In genomic region chr17:61997649-61998048, GRCh38 we compare ENCODE assay signal across 14 cellular contexts.
DNase-seq lines count a peak whose midpoint lies in the region; ATAC-seq and TF ChIP-seq lines count a peak whose summit lies in the region.
"Had no signal": no experiment of that assay in that cellular context is flagged by ENCODE, and none has a peak within 500 bp of the region (broad histone marks: within the 10 kb centered on the region; RNA-seq: fewer than 3 reads in every experiment).

No MANE protein-coding gene starts in this region.

- peaks cover 24% of the 10 kb centered on the region for H3K4me1 Mint-ChIP-seq in chondrocyte (ENCODE audit: low read depth)
- peaks cover 21 to 35% of the 10 kb centered on the region in 2 donors for H3K4me1 Mint-ChIP-seq in immature natural killer cell

- H3K36me3 Mint-ChIP-seq in chondrocyte (ENCODE audit: low read depth), result peaks cover 8% of the 10 kb centered on the region
- H3K36me3 Mint-ChIP-seq in immature natural killer cell, result no peaks in the 10 kb centered on the region

- DNase-seq in AG09309 (ENCODE audit: low read depth) (peak; percentile 43), LNCaP clone FGC (ENCODE audit: low read depth) (peak; percentile 76), chondrocyte (ENCODE audit: low spot score) (no peak), left colon (no peak), NCI-H1105 (lab: John Stamatoyannopoulos, UW) (no peak), immature natural killer cell (no peak), NCI-H1930 (lab: John Stamatoyannopoulos, UW) (no peak)
- DNase-seq: CD4-positive, CD25-positive, alpha-beta regulatory T cell; dorsolateral prefrontal cortex; NCI-H1436 treated with DMSO at 0.1 percent for 48 hours; RPMI8226; stimulated activated naive CD8-positive, alpha-beta T cell treated with anti-CD3 and anti-CD28 coated beads, Interleukin-15, amount 100 ng/mL, for 72 hours had no signal

- no peak overlapping the region for H3K4me3 Mint-ChIP-seq in chondrocyte (ENCODE audit: unreplicated experiment)
- H3K4me3 Mint-ChIP-seq in immature natural killer cell, result no peak overlapping the region
- H3K4me3 Mint-ChIP-seq: stimulated activated naive CD8-positive, alpha-beta T cell treated with anti-CD3 and anti-CD28 coated beads, Interleukin-15, amount 100 ng/mL, for 72 hours; WTC11 had no signal

- H3K9me3 Mint-ChIP-seq in chondrocyte (ENCODE audit: low read depth), result no peaks in the 10 kb centered on the region
- no peaks in the 10 kb centered on the region for H3K9me3 Mint-ChIP-seq in immature natural killer cell
- H3K9me3 Mint-ChIP-seq: CD4-positive, CD25-positive, alpha-beta regulatory T cell; stimulated activated naive CD8-positive, alpha-beta T cell treated with anti-CD3 and anti-CD28 coated beads, Interleukin-15, amount 100 ng/mL, for 72 hours; WTC11 had no signal

- ATAC-seq in left colon (peak; percentile 82), GM18517 (IDR thresholded peaks at IDR 0.05; ENCODE audit: unreplicated experiment) (no peak)
- ATAC-seq: stimulated activated naive CD8-positive, alpha-beta T cell treated with anti-CD3 and anti-CD28 coated beads, Interleukin-15, amount 100 ng/mL, for 72 hours; WTC11 had no signal

- H3K27ac Mint-ChIP-seq in chondrocyte (ENCODE audit: unreplicated experiment) (peak overlapping the region; percentile 47), immature natural killer cell (peak overlapping the region in 1 of 6 donors; percentile 6)
- H3K27ac Mint-ChIP-seq: WTC11 had no signal

- TF ChIP-seq CTCF in AG09309 (IDR thresholded peaks at IDR 0.05; ENCODE audit: control insufficient read depth, insufficient read depth, low read depth, low read length, missing control alignments) (no peak), LNCaP clone FGC (IDR thresholded peaks at IDR 0.05; ENCODE audit: control insufficient read depth, extremely low read depth, insufficient read depth) (no peak), chondrocyte (IDR thresholded peaks at IDR 0.05) (no peak)

- H3K4me3 ChIP-seq in AG09309 (ENCODE audit: control insufficient read depth, low read depth, low read length), result no peak overlapping the region
- peak overlapping the region; percentile 26; the same call in 1 of the 2 replicates for H3K4me3 ChIP-seq in LNCaP clone FGC (ENCODE audit: low read depth, low read length)
- H3K4me3 ChIP-seq: dorsolateral prefrontal cortex had no signal

- no peaks in the 10 kb centered on the region for H3K27me3 Mint-ChIP-seq in chondrocyte (ENCODE audit: low read depth)
- H3K27me3 Mint-ChIP-seq in immature natural killer cell (ENCODE audit: low read depth in 3 of 3), result no peaks in the 10 kb centered on the region
- H3K27me3 Mint-ChIP-seq: CD4-positive, CD25-positive, alpha-beta regulatory T cell; stimulated activated naive CD8-positive, alpha-beta T cell treated with anti-CD3 and anti-CD28 coated beads, Interleukin-15, amount 100 ng/mL, for 72 hours had no signal

- intact Hi-C loops in left colon (cut with DNase I, micrococcal nuclease), result no loop called here

Comparison
In these comparisons a context has a peak if more than half of its experiments do, and no peak if none do; other contexts are left out.
1. DNase-seq: peak in AG09309 (single experiment) and LNCaP clone FGC (single experiment); none in chondrocyte (single experiment), left colon (0 of 2), NCI-H1105 (single experiment), immature natural killer cell (0 of 3) and NCI-H1930 (0 of 2).